ENCODE assay signal across 1 cellular context in genomic region chr13:30334663-30335386, GRCh38.
TF ChIP-seq lines count a peak whose summit lies in the region.

No MANE protein-coding gene starts in this region.

TF ChIP-seq in HepG2, 621 proteins besides CTCF, POLR2A, EP300 and RAD21 (continued from another document and continues in another):
- TF ChIP-seq, protein P1, sequence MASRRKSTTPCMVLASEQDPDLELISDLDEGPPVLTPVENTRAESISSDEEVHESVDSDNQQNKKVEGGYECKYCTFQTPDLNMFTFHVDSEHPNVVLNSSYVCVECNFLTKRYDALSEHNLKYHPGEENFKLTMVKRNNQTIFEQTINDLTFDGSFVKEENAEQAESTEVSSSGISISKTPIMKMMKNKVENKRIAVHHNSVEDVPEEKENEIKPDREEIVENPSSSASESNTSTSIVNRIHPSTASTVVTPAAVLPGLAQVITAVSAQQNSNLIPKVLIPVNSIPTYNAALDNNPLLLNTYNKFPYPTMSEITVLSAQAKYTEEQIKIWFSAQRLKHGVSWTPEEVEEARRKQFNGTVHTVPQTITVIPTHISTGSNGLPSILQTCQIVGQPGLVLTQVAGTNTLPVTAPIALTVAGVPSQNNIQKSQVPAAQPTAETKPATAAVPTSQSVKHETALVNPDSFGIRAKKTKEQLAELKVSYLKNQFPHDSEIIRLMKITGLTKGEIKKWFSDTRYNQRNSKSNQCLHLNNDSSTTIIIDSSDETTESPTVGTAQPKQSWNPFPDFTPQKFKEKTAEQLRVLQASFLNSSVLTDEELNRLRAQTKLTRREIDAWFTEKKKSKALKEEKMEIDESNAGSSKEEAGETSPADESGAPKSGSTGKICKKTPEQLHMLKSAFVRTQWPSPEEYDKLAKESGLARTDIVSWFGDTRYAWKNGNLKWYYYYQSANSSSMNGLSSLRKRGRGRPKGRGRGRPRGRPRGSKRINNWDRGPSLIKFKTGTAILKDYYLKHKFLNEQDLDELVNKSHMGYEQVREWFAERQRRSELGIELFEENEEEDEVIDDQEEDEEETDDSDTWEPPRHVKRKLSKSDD (CRISPR knock-in tag; IDR thresholded peaks at IDR 0.05; ENCODE audit: low read depth) = peak; percentile 55; the same call in 1 of the 2 replicates
- TF ChIP-seq, protein P2, sequence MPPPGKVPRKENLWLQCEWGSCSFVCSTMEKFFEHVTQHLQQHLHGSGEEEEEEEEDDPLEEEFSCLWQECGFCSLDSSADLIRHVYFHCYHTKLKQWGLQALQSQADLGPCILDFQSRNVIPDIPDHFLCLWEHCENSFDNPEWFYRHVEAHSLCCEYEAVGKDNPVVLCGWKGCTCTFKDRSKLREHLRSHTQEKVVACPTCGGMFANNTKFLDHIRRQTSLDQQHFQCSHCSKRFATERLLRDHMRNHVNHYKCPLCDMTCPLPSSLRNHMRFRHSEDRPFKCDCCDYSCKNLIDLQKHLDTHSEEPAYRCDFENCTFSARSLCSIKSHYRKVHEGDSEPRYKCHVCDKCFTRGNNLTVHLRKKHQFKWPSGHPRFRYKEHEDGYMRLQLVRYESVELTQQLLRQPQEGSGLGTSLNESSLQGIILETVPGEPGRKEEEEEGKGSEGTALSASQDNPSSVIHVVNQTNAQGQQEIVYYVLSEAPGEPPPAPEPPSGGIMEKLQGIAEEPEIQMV (CRISPR knock-in tag; IDR thresholded peaks at IDR 0.05; ENCODE audit: low read depth) = 0 out of 2 replicates have a peak, but pooled peaks have one; percentile 40
- TF ChIP-seq ZMAT3 (CRISPR knock-in tag; conservative IDR thresholded peaks at IDR 0.05) (no peak), TBP (CRISPR knock-in tag; IDR thresholded peaks at IDR 0.05) (no peak), ZNF484 (CRISPR knock-in tag; IDR thresholded peaks at IDR 0.05; ENCODE audit: borderline replicate concordance, low read depth) (no peak), ZC3H4 (CRISPR knock-in tag; IDR thresholded peaks at IDR 0.05; ENCODE audit: borderline replicate concordance) (no peak), ZNF143 (CRISPR knock-in tag; IDR thresholded peaks at IDR 0.05) (no peak), KDM2A (CRISPR knock-in tag; IDR thresholded peaks at IDR 0.05; ENCODE audit: borderline replicate concordance, low read depth) (peak; percentile 54; the same call in 1 of the 2 replicates), NFIB (CRISPR knock-in tag; IDR thresholded peaks at IDR 0.05; ENCODE audit: borderline replicate concordance) (no peak), ZNF792 (CRISPR knock-in tag; IDR thresholded peaks at IDR 0.05) (0 out of 2 replicates have a peak, but pooled peaks have one; percentile 51), ZNF543 (CRISPR knock-in tag; IDR thresholded peaks at IDR 0.05) (no peak), ZSCAN20 (CRISPR knock-in tag; IDR thresholded peaks at IDR 0.05; ENCODE audit: borderline replicate concordance) (no peak), ATF2 (CRISPR knock-in tag; IDR thresholded peaks at IDR 0.05) (peak; percentile 32; the same call in 1 of the 2 replicates), ZNF136 (CRISPR knock-in tag; IDR thresholded peaks at IDR 0.05; ENCODE audit: low read depth) (no peak), NFKB2 (CRISPR knock-in tag; IDR thresholded peaks at IDR 0.05; ENCODE audit: borderline replicate concordance) (no peak), KDM6A (CRISPR knock-in tag; IDR thresholded peaks at IDR 0.05; ENCODE audit: low read depth) (no peak), ZNF615 (CRISPR knock-in tag; IDR thresholded peaks at IDR 0.05; ENCODE audit: borderline replicate concordance) (no peak), REST (IDR thresholded peaks at IDR 0.05; ENCODE audit: borderline replicate concordance in 1 of 2, low read depth in 1 of 2, low read length in 2 of 2) (no peak), SP140L (CRISPR knock-in tag; IDR thresholded peaks at IDR 0.05; ENCODE audit: borderline replicate concordance) (no peak), ISL2 (CRISPR knock-in tag; IDR thresholded peaks at IDR 0.05) (no peak), SYNCRIP (IDR thresholded peaks at IDR 0.05; ENCODE audit: insufficient read depth, low read depth, low read length) (no peak), ZNF503 (CRISPR knock-in tag; IDR thresholded peaks at IDR 0.05) (no peak), ZNF710 (CRISPR knock-in tag; IDR thresholded peaks at IDR 0.05; ENCODE audit: borderline replicate concordance) (0 out of 2 replicates have a peak, but pooled peaks have one; percentile 24), TIGD3 (CRISPR knock-in tag; IDR thresholded peaks at IDR 0.05; ENCODE audit: borderline replicate concordance) (no peak), ZKSCAN5 (CRISPR knock-in tag; IDR thresholded peaks at IDR 0.05) (no peak), MAFG (CRISPR knock-in tag; IDR thresholded peaks at IDR 0.05) (no peak), KLF12 (CRISPR knock-in tag; IDR thresholded peaks at IDR 0.05; ENCODE audit: borderline replicate concordance) (no peak), HIVEP1 (CRISPR knock-in tag; IDR thresholded peaks at IDR 0.05) (no peak), EZH2 (conservative IDR thresholded peaks at IDR 0.05; ENCODE audit: low read depth, low read length) (no peak), MIER2 (CRISPR knock-in tag; IDR thresholded peaks at IDR 0.05) (0 out of 2 replicates have a peak, but pooled peaks have one; percentile 43), KDM3A (CRISPR knock-in tag; IDR thresholded peaks at IDR 0.05; ENCODE audit: low read depth) (no peak), ONECUT2 (CRISPR knock-in tag; IDR thresholded peaks at IDR 0.05) (peak; percentile 99), ZBTB7A (CRISPR knock-in tag; IDR thresholded peaks at IDR 0.05) (no peak), ZNF784 (CRISPR knock-in tag; IDR thresholded peaks at IDR 0.05; ENCODE audit: borderline replicate concordance) (no peak), ZNF850 (CRISPR knock-in tag; conservative IDR thresholded peaks at IDR 0.05) (no peak), SIN3B (IDR thresholded peaks at IDR 0.05; ENCODE audit: low read length) (no peak), ZNF749 (CRISPR knock-in tag; IDR thresholded peaks at IDR 0.05; ENCODE audit: borderline replicate concordance) (no peak), HNRNPLL (IDR thresholded peaks at IDR 0.05; ENCODE audit: low read depth, low read length, poor library complexity, severe bottlenecking) (no peak), THAP11 (CRISPR knock-in tag; IDR thresholded peaks at IDR 0.05) (peak; percentile 79), TEAD2 (CRISPR knock-in tag; IDR thresholded peaks at IDR 0.05) (no peak)
- TF ChIP-seq, protein P3, sequence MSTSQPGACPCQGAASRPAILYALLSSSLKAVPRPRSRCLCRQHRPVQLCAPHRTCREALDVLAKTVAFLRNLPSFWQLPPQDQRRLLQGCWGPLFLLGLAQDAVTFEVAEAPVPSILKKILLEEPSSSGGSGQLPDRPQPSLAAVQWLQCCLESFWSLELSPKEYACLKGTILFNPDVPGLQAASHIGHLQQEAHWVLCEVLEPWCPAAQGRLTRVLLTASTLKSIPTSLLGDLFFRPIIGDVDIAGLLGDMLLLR (CRISPR knock-in tag; IDR thresholded peaks at IDR 0.05) = no peak
- TF ChIP-seq, protein P4, sequence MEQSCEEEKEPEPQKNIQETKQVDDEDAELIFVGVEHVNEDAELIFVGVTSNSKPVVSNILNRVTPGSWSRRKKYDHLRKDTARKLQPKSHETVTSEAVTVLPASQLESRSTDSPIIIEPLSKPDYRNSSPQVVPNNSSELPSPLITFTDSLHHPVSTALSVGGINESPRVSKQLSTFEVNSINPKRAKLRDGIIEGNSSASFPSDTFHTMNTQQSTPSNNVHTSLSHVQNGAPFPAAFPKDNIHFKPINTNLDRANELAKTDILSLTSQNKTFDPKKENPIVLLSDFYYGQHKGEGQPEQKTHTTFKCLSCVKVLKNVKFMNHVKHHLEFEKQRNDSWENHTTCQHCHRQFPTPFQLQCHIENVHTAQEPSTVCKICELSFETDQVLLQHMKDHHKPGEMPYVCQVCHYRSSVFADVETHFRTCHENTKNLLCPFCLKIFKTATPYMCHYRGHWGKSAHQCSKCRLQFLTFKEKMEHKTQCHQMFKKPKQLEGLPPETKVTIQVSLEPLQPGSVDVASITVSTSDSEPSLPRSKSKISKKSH (CRISPR knock-in tag; IDR thresholded peaks at IDR 0.05; ENCODE audit: borderline replicate concordance) = no peak
- TF ChIP-seq, protein P5, sequence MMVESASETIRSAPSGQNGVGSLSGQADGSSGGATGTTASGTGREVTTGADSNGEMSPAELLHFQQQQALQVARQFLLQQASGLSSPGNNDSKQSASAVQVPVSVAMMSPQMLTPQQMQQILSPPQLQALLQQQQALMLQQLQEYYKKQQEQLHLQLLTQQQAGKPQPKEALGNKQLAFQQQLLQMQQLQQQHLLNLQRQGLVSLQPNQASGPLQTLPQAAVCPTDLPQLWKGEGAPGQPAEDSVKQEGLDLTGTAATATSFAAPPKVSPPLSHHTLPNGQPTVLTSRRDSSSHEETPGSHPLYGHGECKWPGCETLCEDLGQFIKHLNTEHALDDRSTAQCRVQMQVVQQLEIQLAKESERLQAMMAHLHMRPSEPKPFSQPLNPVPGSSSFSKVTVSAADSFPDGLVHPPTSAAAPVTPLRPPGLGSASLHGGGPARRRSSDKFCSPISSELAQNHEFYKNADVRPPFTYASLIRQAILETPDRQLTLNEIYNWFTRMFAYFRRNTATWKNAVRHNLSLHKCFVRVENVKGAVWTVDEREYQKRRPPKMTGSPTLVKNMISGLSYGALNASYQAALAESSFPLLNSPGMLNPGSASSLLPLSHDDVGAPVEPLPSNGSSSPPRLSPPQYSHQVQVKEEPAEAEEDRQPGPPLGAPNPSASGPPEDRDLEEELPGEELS (CRISPR knock-in tag; IDR thresholded peaks at IDR 0.05) = peak; percentile 66
